Comparison of ENCODE assay signal across 13 cellular contexts in genomic region chr5:126805108-126805507, GRCh38. TPM values are rescaled to one million over a fixed set of nuclear protein-coding genes. Genes with fewer than 3 reads are reported as not detected.
DNase-seq lines count a peak whose midpoint lies in the region; ATAC-seq and TF ChIP-seq lines count a peak whose summit lies in the region.
"Had no signal": no experiment of that assay in that cellular context is flagged by ENCODE, and none has a peak within 500 bp of the region (broad histone marks: within the 10 kb centered on the region; RNA-seq: fewer than 3 reads in every experiment).

No MANE protein-coding gene starts in this region.

- H3K27ac Mint-ChIP-seq in MCF 10A (ENCODE audit: low read depth, unreplicated experiment) = peak overlapping the region; percentile 68
- H3K27ac Mint-ChIP-seq in activated T-helper 17 cell treated with anti-CD3 and anti-CD28 coated beads, Interleukin-2, amount 50 U/mL, for 72 hours = no peak overlapping the region

- TF ChIP-seq CTCF in MCF 10A (IDR thresholded peaks at IDR 0.05; ENCODE audit: unreplicated experiment) (no peak), breast epithelium (IDR thresholded peaks at IDR 0.05) (no peak), fibroblast of the aortic adventitia (IDR thresholded peaks at IDR 0.05; ENCODE audit: insufficient read depth, low read length) (no peak), tibial artery (IDR thresholded peaks at IDR 0.05) (no peak)

- H3K27me3 ChIP-seq in breast epithelium (no peaks in the 10 kb centered on the region), tibial artery (no peaks in the 10 kb centered on the region)
- H3K27me3 ChIP-seq: pancreas had no signal

- BruUV-seq in MCF 10A (replicated peaks; lab: Mats Ljungman, UMichigan) = no TSS peak

- CTCF ChIA-PET in MCF 10A (lab: Yijun Ruan, JAX) = interaction anchor here (1.0 to 8.6 kb wide), 11 partner anchors 8 to 686 kb away, joined by 3 to 158 read pairs (median 8); partner anchors contain the start of genes ALDH7A1 and LMNB1

- H3K36me3 ChIP-seq in breast epithelium (no peaks in the 10 kb centered on the region), tibial artery (no peaks in the 10 kb centered on the region)
- H3K36me3 ChIP-seq: pancreas had no signal

- peaks cover 27% of the 10 kb centered on the region for H3K4me1 Mint-ChIP-seq in MCF 10A (ENCODE audit: insufficient read depth, unreplicated experiment)
- peaks cover 25% of the 10 kb centered on the region for H3K4me1 Mint-ChIP-seq in activated T-helper 17 cell treated with anti-CD3 and anti-CD28 coated beads, Interleukin-2, amount 50 U/mL, for 72 hours

- TF ChIP-seq POLR2A in breast epithelium (IDR thresholded peaks at IDR 0.05) = no peak

- peak overlapping the region; percentile 63 for H3K4me3 Mint-ChIP-seq in MCF 10A (ENCODE audit: unreplicated experiment)
- no peak overlapping the region for H3K4me3 Mint-ChIP-seq in activated T-helper 17 cell treated with anti-CD3 and anti-CD28 coated beads, Interleukin-2, amount 50 U/mL, for 72 hours
- H3K4me3 Mint-ChIP-seq: brain; CD8-positive, alpha-beta T cell had no signal

- H3K4me3 ChIP-seq in breast epithelium = no peak overlapping the region
- H3K4me3 ChIP-seq in fibroblast of the aortic adventitia (ENCODE audit: low read depth, low read length) = no peak overlapping the region
- H3K4me3 ChIP-seq in tibial artery = no peak overlapping the region
- H3K4me3 ChIP-seq: pancreas, PC-9 had no signal

- DNase-seq in MCF 10A (ENCODE audit: unreplicated experiment) = peak; percentile 42
- DNase-seq in breast epithelium (ENCODE audit: low spot score in 2 of 2) = no peak
- peak; percentile 81 for DNase-seq in fibroblast of the aortic adventitia (ENCODE audit: low read depth)
- DNase-seq in SHP77 treated with DMSO at 0.1 percent for 48 hours (lab: John Stamatoyannopoulos, UW) = no peak
- no peak for DNase-seq in tibial artery
- DNase-seq: CD8-positive, alpha-beta T cell; NCI-H2171; pancreas; PC-9 had no signal

- H3K9me3 Mint-ChIP-seq in MCF 10A (ENCODE audit: unreplicated experiment) = no peaks in the 10 kb centered on the region
- H3K9me3 Mint-ChIP-seq in activated T-helper 17 cell treated with anti-CD3 and anti-CD28 coated beads, Interleukin-2, amount 50 U/mL, for 72 hours = no peaks in the 10 kb centered on the region
- H3K9me3 Mint-ChIP-seq: CD8-positive, alpha-beta T cell had no signal

- no peaks in the 10 kb centered on the region for H3K9me3 ChIP-seq in breast epithelium
- no peaks in the 10 kb centered on the region for H3K9me3 ChIP-seq in tibial artery
- H3K9me3 ChIP-seq: pancreas had no signal

- POLR2A ChIA-PET in MCF 10A (lab: Yijun Ruan, JAX) = interaction anchor here (0.7 to 6.5 kb wide), 6 partner anchors 8 to 642 kb away, joined by 3 to 99 read pairs (median 4); partner anchors contain the start of gene LMNB1

- H3K4me1 ChIP-seq in breast epithelium = no peaks in the 10 kb centered on the region
- H3K4me1 ChIP-seq in tibial artery = no peaks in the 10 kb centered on the region
- H3K4me1 ChIP-seq: pancreas had no signal

- intact Hi-C loops in MCF 10A (cut with micrococcal nuclease) = no loop called here
- intact Hi-C loops in breast epithelium (cut with DNase I; ENCODE audit: low total_unique reads) = no loop called here
- intact Hi-C loops in tibial artery (cut with DNase I; ENCODE audit: low total_unique reads) = no loop called here

- no peak overlapping the region for H3K27ac ChIP-seq in breast epithelium
- H3K27ac ChIP-seq in tibial artery = no peak overlapping the region
- H3K27ac ChIP-seq: pancreas, PC-9 had no signal

- H3K27me3 Mint-ChIP-seq in MCF 10A (ENCODE audit: insufficient read depth, unreplicated experiment) = no peaks in the 10 kb centered on the region
- no peaks in the 10 kb centered on the region for H3K27me3 Mint-ChIP-seq in activated T-helper 17 cell treated with anti-CD3 and anti-CD28 coated beads, Interleukin-2, amount 50 U/mL, for 72 hours
- H3K27me3 Mint-ChIP-seq: brain had no signal

- ATAC-seq in activated T-helper 17 cell treated with anti-CD3 and anti-CD28 coated beads, Interleukin-2, amount 50 U/mL, for 72 hours (replicated peaks) = peak; percentile 79
- ATAC-seq in HG02840 (IDR thresholded peaks at IDR 0.05; ENCODE audit: low FRiP score, unreplicated experiment) (no peak), GM18868 (IDR thresholded peaks at IDR 0.05; ENCODE audit: unreplicated experiment) (no peak)
- ATAC-seq: CD8-positive, alpha-beta T cell; pancreas had no signal

- H3K36me3 Mint-ChIP-seq in MCF 10A (ENCODE audit: insufficient read depth, unreplicated experiment) = peaks cover 12% of the 10 kb centered on the region
- peaks cover 58% of the 10 kb centered on the region for H3K36me3 Mint-ChIP-seq in activated T-helper 17 cell treated with anti-CD3 and anti-CD28 coated beads, Interleukin-2, amount 50 U/mL, for 72 hours (ENCODE audit: low read depth)

RNA-seq across cellular contexts. Expression of gene LMNB1, which starts 28.2 kb away (rescaled TPM):
- 19.6 and 31.6 TPM in 2 replicates for total RNA-seq in MCF 10A (2022)
- total RNA-seq in breast epithelium = 1 to 10 TPM; 4.8 to 6.4 (median 5.2) TPM
- 100 to 1,000 TPM; 105 to 208 TPM for total RNA-seq in activated T-helper 17 cell treated with anti-CD3 and anti-CD28 coated beads, Interleukin-2, amount 50 U/mL, for 72 hours
- total RNA-seq in fibroblast of the aortic adventitia (ENCODE audit: low replicate concordance) = 39.2 and 52.7 TPM in 2 replicates

Comparison
In these comparisons a context has a peak if more than half of its experiments do, and no peak if none do; other contexts are left out.
1. DNase-seq: peak in MCF 10A (single experiment) and fibroblast of the aortic adventitia (single experiment); none in breast epithelium (0 of 2), SHP77 treated with DMSO at 0.1 percent for 48 hours (single experiment) and tibial artery (0 of 2).